Comparison of ENCODE assay signal across 1 cellular context in the genomic region with DNA sequence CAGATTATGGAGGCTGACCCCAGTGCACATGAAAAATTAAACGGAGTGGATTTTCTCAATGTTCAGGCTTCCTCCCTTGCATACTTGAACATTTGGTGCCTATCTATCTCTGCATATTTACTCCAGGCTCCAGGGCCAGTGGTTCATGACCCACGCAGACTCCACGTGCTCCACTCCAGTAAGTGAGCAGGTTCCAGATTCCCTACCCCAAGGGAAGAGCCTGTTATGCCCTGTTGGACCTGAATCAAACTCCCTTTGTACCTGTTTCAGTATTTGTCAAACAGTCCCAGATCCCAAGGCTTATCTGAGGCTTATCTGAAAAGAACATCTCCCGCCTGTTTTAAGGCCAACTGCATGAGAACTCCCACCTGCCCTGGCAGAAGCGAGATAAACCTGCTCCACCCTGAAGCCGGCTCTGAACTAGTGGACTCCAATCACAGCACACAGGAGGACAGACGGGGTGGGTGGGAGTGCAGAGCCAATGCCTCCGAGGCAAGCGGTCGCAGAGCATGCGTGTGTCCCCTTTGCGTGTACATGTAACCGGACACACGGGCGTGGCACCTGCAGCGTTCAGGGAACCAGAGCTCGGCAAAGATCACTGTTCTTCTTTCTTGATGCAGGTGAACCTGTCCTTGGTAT.
A peak's percentile ranks its signal among the peaks of the same experiment; 100 is the strongest.
TF ChIP-seq lines count a peak whose summit lies in the region.

No MANE protein-coding gene starts in this region.

TF ChIP-seq in HepG2, 621 proteins besides CTCF, POLR2A, EP300 and RAD21 (continues in another document):
- 0 out of 2 replicates have a peak, but pooled peaks have one; percentile 56 for TF ChIP-seq MTA1 (CRISPR knock-in tag; IDR thresholded peaks at IDR 0.05; ENCODE audit: borderline replicate concordance)
- TF ChIP-seq, protein P1, sequence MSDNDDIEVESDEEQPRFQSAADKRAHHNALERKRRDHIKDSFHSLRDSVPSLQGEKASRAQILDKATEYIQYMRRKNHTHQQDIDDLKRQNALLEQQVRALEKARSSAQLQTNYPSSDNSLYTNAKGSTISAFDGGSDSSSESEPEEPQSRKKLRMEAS (IDR thresholded peaks at IDR 0.05), result peak; percentile 78
- TF ChIP-seq ZNF232 (CRISPR knock-in tag; IDR thresholded peaks at IDR 0.05; ENCODE audit: borderline replicate concordance), result peak; percentile 7; the same call in 1 of the 2 replicates
- TF ChIP-seq, protein P2, sequence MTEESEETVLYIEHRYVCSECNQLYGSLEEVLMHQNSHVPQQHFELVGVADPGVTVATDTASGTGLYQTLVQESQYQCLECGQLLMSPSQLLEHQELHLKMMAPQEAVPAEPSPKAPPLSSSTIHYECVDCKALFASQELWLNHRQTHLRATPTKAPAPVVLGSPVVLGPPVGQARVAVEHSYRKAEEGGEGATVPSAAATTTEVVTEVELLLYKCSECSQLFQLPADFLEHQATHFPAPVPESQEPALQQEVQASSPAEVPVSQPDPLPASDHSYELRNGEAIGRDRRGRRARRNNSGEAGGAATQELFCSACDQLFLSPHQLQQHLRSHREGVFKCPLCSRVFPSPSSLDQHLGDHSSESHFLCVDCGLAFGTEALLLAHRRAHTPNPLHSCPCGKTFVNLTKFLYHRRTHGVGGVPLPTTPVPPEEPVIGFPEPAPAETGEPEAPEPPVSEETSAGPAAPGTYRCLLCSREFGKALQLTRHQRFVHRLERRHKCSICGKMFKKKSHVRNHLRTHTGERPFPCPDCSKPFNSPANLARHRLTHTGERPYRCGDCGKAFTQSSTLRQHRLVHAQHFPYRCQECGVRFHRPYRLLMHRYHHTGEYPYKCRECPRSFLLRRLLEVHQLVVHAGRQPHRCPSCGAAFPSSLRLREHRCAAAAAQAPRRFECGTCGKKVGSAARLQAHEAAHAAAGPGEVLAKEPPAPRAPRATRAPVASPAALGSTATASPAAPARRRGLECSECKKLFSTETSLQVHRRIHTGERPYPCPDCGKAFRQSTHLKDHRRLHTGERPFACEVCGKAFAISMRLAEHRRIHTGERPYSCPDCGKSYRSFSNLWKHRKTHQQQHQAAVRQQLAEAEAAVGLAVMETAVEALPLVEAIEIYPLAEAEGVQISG (CRISPR knock-in tag; IDR thresholded peaks at IDR 0.05), result 0 out of 2 replicates have a peak, but pooled peaks have one; percentile 58
- TF ChIP-seq GATA4 (IDR thresholded peaks at IDR 0.05; ENCODE audit: borderline replicate concordance, low read depth), result 0 out of 2 replicates have a peak, but pooled peaks have one; percentile 48
- no peak for TF ChIP-seq GABPA (IDR thresholded peaks at IDR 0.05; ENCODE audit: low read depth, low read length)
- TF ChIP-seq GABPA (CRISPR knock-in tag; IDR thresholded peaks at IDR 0.05; ENCODE audit: low read depth), result no peak
- TF ChIP-seq, protein P3, sequence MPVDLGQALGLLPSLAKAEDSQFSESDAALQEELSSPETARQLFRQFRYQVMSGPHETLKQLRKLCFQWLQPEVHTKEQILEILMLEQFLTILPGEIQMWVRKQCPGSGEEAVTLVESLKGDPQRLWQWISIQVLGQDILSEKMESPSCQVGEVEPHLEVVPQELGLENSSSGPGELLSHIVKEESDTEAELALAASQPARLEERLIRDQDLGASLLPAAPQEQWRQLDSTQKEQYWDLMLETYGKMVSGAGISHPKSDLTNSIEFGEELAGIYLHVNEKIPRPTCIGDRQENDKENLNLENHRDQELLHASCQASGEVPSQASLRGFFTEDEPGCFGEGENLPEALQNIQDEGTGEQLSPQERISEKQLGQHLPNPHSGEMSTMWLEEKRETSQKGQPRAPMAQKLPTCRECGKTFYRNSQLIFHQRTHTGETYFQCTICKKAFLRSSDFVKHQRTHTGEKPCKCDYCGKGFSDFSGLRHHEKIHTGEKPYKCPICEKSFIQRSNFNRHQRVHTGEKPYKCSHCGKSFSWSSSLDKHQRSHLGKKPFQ (CRISPR knock-in tag; IDR thresholded peaks at IDR 0.05; ENCODE audit: insufficient replicate concordance), result peak; percentile 87
- peak; percentile 59; the same call in 1 of the 2 replicates for TF ChIP-seq ZNF430 (CRISPR knock-in tag; IDR thresholded peaks at IDR 0.05)
- 0 out of 2 replicates have a peak, but pooled peaks have one; percentile 1 for TF ChIP-seq BHLHE40 (IDR thresholded peaks at IDR 0.05; ENCODE audit: low read length)
- no peak for TF ChIP-seq SNRNP70 (IDR thresholded peaks at IDR 0.05; ENCODE audit: low read depth, low read length)
- TF ChIP-seq, protein P4, sequence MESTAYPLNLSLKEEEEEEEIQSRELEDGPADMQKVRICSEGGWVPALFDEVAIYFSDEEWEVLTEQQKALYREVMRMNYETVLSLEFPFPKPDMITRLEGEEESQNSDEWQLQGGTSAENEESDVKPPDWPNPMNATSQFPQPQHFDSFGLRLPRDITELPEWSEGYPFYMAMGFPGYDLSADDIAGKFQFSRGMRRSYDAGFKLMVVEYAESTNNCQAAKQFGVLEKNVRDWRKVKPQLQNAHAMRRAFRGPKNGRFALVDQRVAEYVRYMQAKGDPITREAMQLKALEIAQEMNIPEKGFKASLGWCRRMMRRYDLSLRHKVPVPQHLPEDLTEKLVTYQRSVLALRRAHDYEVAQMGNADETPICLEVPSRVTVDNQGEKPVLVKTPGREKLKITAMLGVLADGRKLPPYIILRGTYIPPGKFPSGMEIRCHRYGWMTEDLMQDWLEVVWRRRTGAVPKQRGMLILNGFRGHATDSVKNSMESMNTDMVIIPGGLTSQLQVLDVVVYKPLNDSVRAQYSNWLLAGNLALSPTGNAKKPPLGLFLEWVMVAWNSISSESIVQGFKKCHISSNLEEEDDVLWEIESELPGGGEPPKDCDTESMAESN (CRISPR knock-in tag; conservative IDR thresholded peaks at IDR 0.05), result 0 out of 2 replicates have a peak, but pooled peaks have one; percentile 52
- no peak for TF ChIP-seq THAP11 (CRISPR knock-in tag; IDR thresholded peaks at IDR 0.05)
- no peak; the same call in 1 of the 2 replicates for TF ChIP-seq YEATS4 (CRISPR knock-in tag; IDR thresholded peaks at IDR 0.05; ENCODE audit: borderline replicate concordance)
- TF ChIP-seq NFIC (IDR thresholded peaks at IDR 0.05; ENCODE audit: low read length), result peak; percentile 18; the same call in 1 of the 2 replicates
- TF ChIP-seq, protein P5, sequence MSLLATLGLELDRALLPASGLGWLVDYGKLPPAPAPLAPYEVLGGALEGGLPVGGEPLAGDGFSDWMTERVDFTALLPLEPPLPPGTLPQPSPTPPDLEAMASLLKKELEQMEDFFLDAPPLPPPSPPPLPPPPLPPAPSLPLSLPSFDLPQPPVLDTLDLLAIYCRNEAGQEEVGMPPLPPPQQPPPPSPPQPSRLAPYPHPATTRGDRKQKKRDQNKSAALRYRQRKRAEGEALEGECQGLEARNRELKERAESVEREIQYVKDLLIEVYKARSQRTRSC (CRISPR knock-in tag; IDR thresholded peaks at IDR 0.05; ENCODE audit: low read depth), result 0 out of 2 replicates have a peak, but pooled peaks have one; percentile 20
- TF ChIP-seq, protein P6, sequence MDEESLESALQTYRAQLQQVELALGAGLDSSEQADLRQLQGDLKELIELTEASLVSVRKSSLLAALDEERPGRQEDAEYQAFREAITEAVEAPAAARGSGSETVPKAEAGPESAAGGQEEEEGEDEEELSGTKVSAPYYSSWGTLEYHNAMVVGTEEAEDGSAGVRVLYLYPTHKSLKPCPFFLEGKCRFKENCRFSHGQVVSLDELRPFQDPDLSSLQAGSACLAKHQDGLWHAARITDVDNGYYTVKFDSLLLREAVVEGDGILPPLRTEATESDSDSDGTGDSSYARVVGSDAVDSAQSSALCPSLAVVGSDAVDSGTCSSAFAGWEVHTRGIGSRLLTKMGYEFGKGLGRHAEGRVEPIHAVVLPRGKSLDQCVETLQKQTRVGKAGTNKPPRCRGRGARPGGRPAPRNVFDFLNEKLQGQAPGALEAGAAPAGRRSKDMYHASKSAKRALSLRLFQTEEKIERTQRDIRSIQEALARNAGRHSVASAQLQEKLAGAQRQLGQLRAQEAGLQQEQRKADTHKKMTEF (CRISPR knock-in tag; IDR thresholded peaks at IDR 0.05), result peak; percentile 13; the same call in 1 of the 2 replicates
- TF ChIP-seq, protein P7, sequence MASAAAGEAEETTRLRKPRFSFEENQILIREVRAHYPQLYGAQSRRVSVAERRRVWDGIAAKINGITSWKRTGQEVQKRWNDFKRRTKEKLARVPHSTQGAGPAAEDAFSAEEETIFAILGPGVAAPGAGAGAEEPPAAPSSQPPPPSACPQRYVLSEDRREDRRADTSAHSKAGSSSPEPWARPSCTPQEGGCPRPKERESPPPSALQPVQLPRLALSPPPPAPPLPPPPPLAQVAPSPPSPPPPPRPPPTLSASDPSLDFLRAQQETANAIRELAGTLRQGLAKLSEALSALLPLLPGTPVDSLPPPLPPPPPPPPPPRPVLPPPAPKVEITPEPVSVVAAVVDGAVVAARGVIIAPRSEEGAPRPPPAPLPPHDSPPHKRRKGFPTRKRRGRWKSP (CRISPR knock-in tag; IDR thresholded peaks at IDR 0.05), result 0 out of 2 replicates have a peak, but pooled peaks have one; percentile 48
- TF ChIP-seq ZNF121 (CRISPR knock-in tag; IDR thresholded peaks at IDR 0.05), result 0 out of 2 replicates have a peak, but pooled peaks have one; percentile 0
- peak; percentile 57; the same call in 1 of the 2 replicates for TF ChIP-seq ARNT2 (CRISPR knock-in tag; IDR thresholded peaks at IDR 0.05; ENCODE audit: low read depth)
- TF ChIP-seq, protein P8, sequence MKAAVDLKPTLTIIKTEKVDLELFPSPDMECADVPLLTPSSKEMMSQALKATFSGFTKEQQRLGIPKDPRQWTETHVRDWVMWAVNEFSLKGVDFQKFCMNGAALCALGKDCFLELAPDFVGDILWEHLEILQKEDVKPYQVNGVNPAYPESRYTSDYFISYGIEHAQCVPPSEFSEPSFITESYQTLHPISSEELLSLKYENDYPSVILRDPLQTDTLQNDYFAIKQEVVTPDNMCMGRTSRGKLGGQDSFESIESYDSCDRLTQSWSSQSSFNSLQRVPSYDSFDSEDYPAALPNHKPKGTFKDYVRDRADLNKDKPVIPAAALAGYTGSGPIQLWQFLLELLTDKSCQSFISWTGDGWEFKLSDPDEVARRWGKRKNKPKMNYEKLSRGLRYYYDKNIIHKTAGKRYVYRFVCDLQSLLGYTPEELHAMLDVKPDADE (CRISPR knock-in tag; IDR thresholded peaks at IDR 0.05), result no peak
- 0 out of 2 replicates have a peak, but pooled peaks have one; percentile 25 for TF ChIP-seq ZNF605 (CRISPR knock-in tag; IDR thresholded peaks at IDR 0.05)
- peak; percentile 57 for TF ChIP-seq ZNF891 (CRISPR knock-in tag; IDR thresholded peaks at IDR 0.05)
- no peak for TF ChIP-seq ZFP36 (IDR thresholded peaks at IDR 0.05; ENCODE audit: borderline replicate concordance, low read depth, low read length, partially characterized antibody)
- TF ChIP-seq ZNF263 (CRISPR knock-in tag; IDR thresholded peaks at IDR 0.05), result 0 out of 2 replicates have a peak, but pooled peaks have one; percentile 21
- TF ChIP-seq, protein P9, sequence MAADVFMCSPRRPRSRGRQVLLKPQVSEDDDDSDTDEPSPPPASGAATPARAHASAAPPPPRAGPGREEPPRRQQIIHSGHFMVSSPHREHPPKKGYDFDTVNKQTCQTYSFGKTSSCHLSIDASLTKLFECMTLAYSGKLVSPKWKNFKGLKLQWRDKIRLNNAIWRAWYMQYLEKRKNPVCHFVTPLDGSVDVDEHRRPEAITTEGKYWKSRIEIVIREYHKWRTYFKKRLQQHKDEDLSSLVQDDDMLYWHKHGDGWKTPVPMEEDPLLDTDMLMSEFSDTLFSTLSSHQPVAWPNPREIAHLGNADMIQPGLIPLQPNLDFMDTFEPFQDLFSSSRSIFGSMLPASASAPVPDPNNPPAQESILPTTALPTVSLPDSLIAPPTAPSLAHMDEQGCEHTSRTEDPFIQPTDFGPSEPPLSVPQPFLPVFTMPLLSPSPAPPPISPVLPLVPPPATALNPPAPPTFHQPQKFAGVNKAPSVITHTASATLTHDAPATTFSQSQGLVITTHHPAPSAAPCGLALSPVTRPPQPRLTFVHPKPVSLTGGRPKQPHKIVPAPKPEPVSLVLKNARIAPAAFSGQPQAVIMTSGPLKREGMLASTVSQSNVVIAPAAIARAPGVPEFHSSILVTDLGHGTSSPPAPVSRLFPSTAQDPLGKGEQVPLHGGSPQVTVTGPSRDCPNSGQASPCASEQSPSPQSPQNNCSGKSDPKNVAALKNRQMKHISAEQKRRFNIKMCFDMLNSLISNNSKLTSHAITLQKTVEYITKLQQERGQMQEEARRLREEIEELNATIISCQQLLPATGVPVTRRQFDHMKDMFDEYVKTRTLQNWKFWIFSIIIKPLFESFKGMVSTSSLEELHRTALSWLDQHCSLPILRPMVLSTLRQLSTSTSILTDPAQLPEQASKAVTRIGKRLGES (CRISPR knock-in tag; IDR thresholded peaks at IDR 0.05; ENCODE audit: borderline replicate concordance), result peak; percentile 80; the same call in 1 of the 2 replicates
- peak; percentile 71; the same call in 1 of the 2 replicates for TF ChIP-seq ATF7-NPFF (CRISPR knock-in tag; IDR thresholded peaks at IDR 0.05; ENCODE audit: low read depth)
- TF ChIP-seq KDM2A (CRISPR knock-in tag; IDR thresholded peaks at IDR 0.05; ENCODE audit: borderline replicate concordance, low read depth), result peak; percentile 10; the same call in 1 of the 2 replicates
- TF ChIP-seq ZSCAN25 (CRISPR knock-in tag; IDR thresholded peaks at IDR 0.05), result no peak
- TF ChIP-seq SMAD3 (CRISPR knock-in tag; IDR thresholded peaks at IDR 0.05), result peak; percentile 68; the same call in 1 of the 2 replicates
- peak; percentile 15 for TF ChIP-seq CBX1 (IDR thresholded peaks at IDR 0.05; ENCODE audit: low read depth)
- TF ChIP-seq ARNTL (CRISPR knock-in tag; IDR thresholded peaks at IDR 0.05), result peak; percentile 50
- TF ChIP-seq, protein P10, sequence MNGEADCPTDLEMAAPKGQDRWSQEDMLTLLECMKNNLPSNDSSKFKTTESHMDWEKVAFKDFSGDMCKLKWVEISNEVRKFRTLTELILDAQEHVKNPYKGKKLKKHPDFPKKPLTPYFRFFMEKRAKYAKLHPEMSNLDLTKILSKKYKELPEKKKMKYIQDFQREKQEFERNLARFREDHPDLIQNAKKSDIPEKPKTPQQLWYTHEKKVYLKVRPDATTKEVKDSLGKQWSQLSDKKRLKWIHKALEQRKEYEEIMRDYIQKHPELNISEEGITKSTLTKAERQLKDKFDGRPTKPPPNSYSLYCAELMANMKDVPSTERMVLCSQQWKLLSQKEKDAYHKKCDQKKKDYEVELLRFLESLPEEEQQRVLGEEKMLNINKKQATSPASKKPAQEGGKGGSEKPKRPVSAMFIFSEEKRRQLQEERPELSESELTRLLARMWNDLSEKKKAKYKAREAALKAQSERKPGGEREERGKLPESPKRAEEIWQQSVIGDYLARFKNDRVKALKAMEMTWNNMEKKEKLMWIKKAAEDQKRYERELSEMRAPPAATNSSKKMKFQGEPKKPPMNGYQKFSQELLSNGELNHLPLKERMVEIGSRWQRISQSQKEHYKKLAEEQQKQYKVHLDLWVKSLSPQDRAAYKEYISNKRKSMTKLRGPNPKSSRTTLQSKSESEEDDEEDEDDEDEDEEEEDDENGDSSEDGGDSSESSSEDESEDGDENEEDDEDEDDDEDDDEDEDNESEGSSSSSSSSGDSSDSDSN (CRISPR knock-in tag; IDR thresholded peaks at IDR 0.05), result peak; percentile 29; the same call in 1 of the 2 replicates
- TF ChIP-seq ZSCAN9 (CRISPR knock-in tag; IDR thresholded peaks at IDR 0.05; ENCODE audit: borderline replicate concordance), result 0 out of 2 replicates have a peak, but pooled peaks have one; percentile 52
- TF ChIP-seq, protein P11, sequence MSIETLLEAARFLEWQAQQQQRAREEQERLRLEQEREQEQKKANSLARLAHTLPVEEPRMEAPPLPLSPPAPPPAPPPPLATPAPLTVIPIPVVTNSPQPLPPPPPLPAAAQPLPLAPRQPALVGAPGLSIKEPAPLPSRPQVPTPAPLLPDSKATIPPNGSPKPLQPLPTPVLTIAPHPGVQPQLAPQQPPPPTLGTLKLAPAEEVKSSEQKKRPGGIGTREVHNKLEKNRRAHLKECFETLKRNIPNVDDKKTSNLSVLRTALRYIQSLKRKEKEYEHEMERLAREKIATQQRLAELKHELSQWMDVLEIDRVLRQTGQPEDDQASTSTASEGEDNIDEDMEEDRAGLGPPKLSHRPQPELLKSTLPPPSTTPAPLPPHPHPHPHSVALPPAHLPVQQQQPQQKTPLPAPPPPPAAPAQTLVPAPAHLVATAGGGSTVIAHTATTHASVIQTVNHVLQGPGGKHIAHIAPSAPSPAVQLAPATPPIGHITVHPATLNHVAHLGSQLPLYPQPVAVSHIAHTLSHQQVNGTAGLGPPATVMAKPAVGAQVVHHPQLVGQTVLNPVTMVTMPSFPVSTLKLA (IDR thresholded peaks at IDR 0.05), result peak; percentile 34; the same call in 1 of the 2 replicates
